In genomic region chr1:184392779-184393522, GRCh38 we compare ENCODE assay signal across 20 cellular contexts. TPM values are rescaled to one million over a fixed set of nuclear protein-coding genes. Genes with fewer than 3 reads are reported as not detected.
A peak's percentile ranks its signal among the peaks of the same experiment; 100 is the strongest.
DNase-seq lines count a peak whose midpoint lies in the region; ATAC-seq, FAIRE-seq and TF ChIP-seq lines count a peak whose summit lies in the region.
"Had no signal": no experiment of that assay in that cellular context is flagged by ENCODE, and none has a peak within 500 bp of the region (broad histone marks: within the 10 kb centered on the region; RNA-seq: fewer than 3 reads in every experiment).

No MANE protein-coding gene starts in this region.

- H3K9me3 Mint-ChIP-seq in GM23338: no peaks in the 10 kb centered on the region; the same call in 2 of the 3 replicates
- H3K9me3 Mint-ChIP-seq: H9 had no signal

- FAIRE-seq in keratinocyte (lab: Jason Lieb, UNC): peak; percentile 81
- FAIRE-seq: A204.1 had no signal

- H3K4me3 ChIP-seq in GM23338: no peak overlapping the region
- H3K4me3 ChIP-seq in breast epithelium: no peak overlapping the region
- no peak overlapping the region for H3K4me3 ChIP-seq in keratinocyte (ENCODE audit: control insufficient read depth in 2 of 3, extremely low read depth in 1 of 3, insufficient read depth in 2 of 3, low read depth in 1 of 3, low read length in 3 of 3)
- no peak overlapping the region for H3K4me3 ChIP-seq in skeletal muscle tissue (ENCODE audit: low read length in 3 of 3)
- H3K4me3 ChIP-seq: BLaER1 had no signal

- H3K27me3 ChIP-seq in GM23338 (ENCODE audit: insufficient read depth) (peaks cover 9% of the 10 kb centered on the region; the same call in 1 of the 2 replicates), breast epithelium (no peaks in the 10 kb centered on the region), keratinocyte (ENCODE audit: control insufficient read depth, extremely low read depth, insufficient read depth, low read length) (no peaks in the 10 kb centered on the region), skeletal muscle tissue (ENCODE audit: control insufficient read depth in 3 of 3, insufficient read depth in 3 of 3, low read length in 3 of 3) (no peaks in the 10 kb centered on the region)

- H3K4me1 ChIP-seq in GM23338 (ENCODE audit: insufficient read depth): peaks cover 50% of the 10 kb centered on the region
- H3K4me1 ChIP-seq in breast epithelium: no peaks in the 10 kb centered on the region
- H3K4me1 ChIP-seq in keratinocyte (ENCODE audit: control insufficient read depth, extremely low read depth, insufficient read depth, low read length): peaks cover 61% of the 10 kb centered on the region
- peaks cover 24 to 51% (median 47%) of the 10 kb centered on the region in 3 donors for H3K4me1 ChIP-seq in skeletal muscle tissue (ENCODE audit: control insufficient read depth in 3 of 3, insufficient read depth in 3 of 3, low read length in 3 of 3)

- H2AFZ ChIP-seq in GM23338 (no peak overlapping the region), keratinocyte (ENCODE audit: control insufficient read depth, low read length) (no peak overlapping the region)

- ATAC-seq in GM23338 (peak; percentile 41), GM18519 (IDR thresholded peaks at IDR 0.05; ENCODE audit: low FRiP score, unreplicated experiment) (no peak), GM21529 (IDR thresholded peaks at IDR 0.05; ENCODE audit: unreplicated experiment) (no peak), GM21381 (IDR thresholded peaks at IDR 0.05; ENCODE audit: unreplicated experiment) (no peak)

- H3K9ac ChIP-seq in keratinocyte (ENCODE audit: control insufficient read depth, extremely low read depth, insufficient read depth, low read length) (peak overlapping the region; percentile 2), skeletal muscle tissue (ENCODE audit: low read depth in 1 of 3, low read length in 3 of 3) (no peak overlapping the region)
- H3K9ac ChIP-seq: BLaER1 had no signal

- TF ChIP-seq CTCF in GM23338 (conservative IDR thresholded peaks at IDR 0.05; ENCODE audit: low read depth in 2 of 2): no peak
- TF ChIP-seq CTCF in breast epithelium (IDR thresholded peaks at IDR 0.05): no peak
- no peak for TF ChIP-seq CTCF in keratinocyte (optimal IDR thresholded peaks at IDR 0.05 in 1 of 3, IDR thresholded peaks at IDR 0.05 in 1 of 3, conservative IDR thresholded peaks at IDR 0.05 in 1 of 3; ENCODE audit: extremely low read depth in 1 of 3, insufficient read depth in 2 of 3, low read length in 3 of 3)

- H4K20me1 ChIP-seq in GM23338 (replicated peaks; ENCODE audit: insufficient read depth): peaks cover 28% of the 10 kb centered on the region
- H4K20me1 ChIP-seq in keratinocyte (ENCODE audit: control insufficient read depth, extremely low read depth, insufficient read depth, low read length): no peaks in the 10 kb centered on the region

- peaks cover 48% of the 10 kb centered on the region for H3K4me1 Mint-ChIP-seq in GM23338

- H3K79me2 ChIP-seq in GM23338 (replicated peaks; ENCODE audit: insufficient read depth) (peaks cover 100% of the 10 kb centered on the region), keratinocyte (ENCODE audit: control insufficient read depth, insufficient read depth, low read length) (peaks cover 82% of the 10 kb centered on the region)

- no peaks in the 10 kb centered on the region; the same call in 2 of the 3 replicates for H3K36me3 Mint-ChIP-seq in GM23338 (ENCODE audit: low read depth)
- H3K36me3 Mint-ChIP-seq: CD4-positive, alpha-beta memory T cell had no signal

- no peaks in the 10 kb centered on the region for H3K36me3 ChIP-seq in GM23338 (ENCODE audit: insufficient read depth)
- no peaks in the 10 kb centered on the region for H3K36me3 ChIP-seq in breast epithelium
- no peaks in the 10 kb centered on the region for H3K36me3 ChIP-seq in keratinocyte (ENCODE audit: control insufficient read depth in 2 of 2, extremely low read depth in 1 of 2, insufficient read depth in 2 of 2, low read length in 2 of 2)
- no peaks in the 10 kb centered on the region for H3K36me3 ChIP-seq in skeletal muscle tissue (ENCODE audit: control insufficient read depth in 3 of 3, insufficient read depth in 3 of 3, low read length in 3 of 3)
- H3K36me3 ChIP-seq: BLaER1 had no signal

- H3K27ac Mint-ChIP-seq in GM23338: no peak overlapping the region
- H3K27ac Mint-ChIP-seq: CD4-positive, alpha-beta memory T cell had no signal

- H3K27me3 Mint-ChIP-seq in GM23338 (ENCODE audit: insufficient read depth, low read depth, poor library complexity): peaks cover 2% of the 10 kb centered on the region

- no peak overlapping the region for H3K27ac ChIP-seq in GM23338 (ENCODE audit: low read depth)
- H3K27ac ChIP-seq in breast epithelium: peak overlapping the region; percentile 49 to 71
- no peak overlapping the region for H3K27ac ChIP-seq in keratinocyte (ENCODE audit: control insufficient read depth, insufficient read depth, low read length)
- peak overlapping the region; percentile 21 for H3K27ac ChIP-seq in skeletal muscle tissue (ENCODE audit: low read depth, low read length)
- H3K27ac ChIP-seq: BLaER1 had no signal

- H3K9me2 ChIP-seq in GM23338 (ENCODE audit: insufficient read depth): no peaks in the 10 kb centered on the region

- intact Hi-C loops in breast epithelium (cut with DNase I; ENCODE audit: low total_unique reads): no loop called here

- no peaks in the 10 kb centered on the region for H3F3A ChIP-seq in GM23338 (replicated peaks; ENCODE audit: low read depth)

- H3K4me3 Mint-ChIP-seq in GM23338: no peak overlapping the region
- H3K4me3 Mint-ChIP-seq: H9 had no signal

- H3K9me3 ChIP-seq in breast epithelium: no peaks in the 10 kb centered on the region
- no peaks in the 10 kb centered on the region for H3K9me3 ChIP-seq in keratinocyte (ENCODE audit: control insufficient read depth, low read depth, low read length)
- no peaks in the 10 kb centered on the region for H3K9me3 ChIP-seq in skeletal muscle tissue (ENCODE audit: control insufficient read depth in 3 of 3, low read length in 3 of 3)
- H3K9me3 ChIP-seq: BLaER1 had no signal

- H3K9me1 ChIP-seq in keratinocyte (ENCODE audit: control insufficient read depth, extremely low read depth, insufficient read depth, low read length): no peaks in the 10 kb centered on the region

- TF ChIP-seq POLR2A in breast epithelium (IDR thresholded peaks at IDR 0.05): no peak

- no peak for DNase-seq in GM23338 (ENCODE audit: low spot score)
- DNase-seq in breast epithelium (ENCODE audit: low spot score in 2 of 2): no peak
- peak; percentile 46 for DNase-seq in keratinocyte (ENCODE audit: low read depth, low spot score)
- DNase-seq in NCI-H146 treated with DMSO at 0.1 percent for 48 hours (lab: John Stamatoyannopoulos, UW; ENCODE audit: unreplicated experiment): no peak
- DNase-seq: Calu3; CD4-positive, alpha-beta memory T cell; H9; KG1; MV-4-11; NCI-H187; NCI-H2227 treated with DMSO at 0.1 percent for 48 hours; NCI-H510A treated with DMSO at 0.1 percent for 48 hours; NCI-H82; SHP77 treated with DMSO at 0.1 percent for 48 hours had no signal

- dilution Hi-C loops in keratinocyte (cut with MboI; ENCODE audit: extremely low pct_ligation_motif_present, low sequenced_read_pairs): no loop called here

- H3K4me2 ChIP-seq in GM23338: no peak overlapping the region
- H3K4me2 ChIP-seq in keratinocyte (ENCODE audit: control insufficient read depth, extremely low read depth, insufficient read depth, low read depth, low read length): peak overlapping the region; percentile 46
- H3K4me2 ChIP-seq: BLaER1 had no signal

TF ChIP-seq in GM23338, 12 proteins besides CTCF, POLR2A, EP300 and RAD21:
- TF ChIP-seq ZNF331 (CRISPR knock-in tag; IDR thresholded peaks at IDR 0.05; ENCODE audit: low read depth) (no peak), EZH2 (IDR thresholded peaks at IDR 0.05; ENCODE audit: low read depth, unreplicated experiment) (no peak), ZNF114 (CRISPR knock-in tag; IDR thresholded peaks at IDR 0.05) (no peak), EZH2phosphoT487 (IDR thresholded peaks at IDR 0.05; ENCODE audit: unreplicated experiment) (no peak), STAT1 (IDR thresholded peaks at IDR 0.05; ENCODE audit: unreplicated experiment) (no peak)

RNA-seq across cellular contexts. Expression of gene C1orf21, which starts 6.1 kb away (rescaled TPM):
- total RNA-seq in GM23338 (2014; rRNA removed; shearing (Covaris generic)): 28.0 and 34.2 TPM in 2 replicates
- polyA plus RNA-seq in GM23338 (2016; fragmentation: Nextera tagmentation; extraction: Ambion mirVana) (38.1 and 40.4 TPM in 2 replicates), keratinocyte (21.2 to 44.3 TPM (median 25.2 TPM) in 3 replicates)
- total RNA-seq in breast epithelium (10 to 100 TPM; 31.5 to 75.7 (median 54.7) TPM), skeletal muscle tissue (16.7 TPM)
- 34.9 TPM for polyA plus RNA-seq in keratinocyte (2011; ENCODE audit: low read depth)
- 25.5 and 52.3 TPM in 2 replicates for polyA plus RNA-seq in keratinocyte (2011; cell fraction: cytosol; rRNA removed)
- 13.3 and 19.3 TPM in 2 replicates for polyA plus RNA-seq in keratinocyte (2011; cell fraction: nucleus; rRNA removed)
- polyA plus RNA-seq in keratinocyte (2012; ENCODE audit: low replicate concordance): 31.6 and 44.8 TPM in 2 replicates
- polyA minus RNA-seq in keratinocyte: 2.3 to 16.9 TPM (median 11.9 TPM) in 3 replicates
- 6.1 TPM for polyA minus RNA-seq in keratinocyte (2011; cell fraction: cytosol; rRNA and poly(A)+ RNA removed)
- 5.3 and 12.1 TPM in 2 replicates for polyA minus RNA-seq in keratinocyte (2011; cell fraction: nucleus; rRNA and poly(A)+ RNA removed)

Comparison
In these comparisons a context has a peak if more than half of its experiments do, and no peak if none do; other contexts are left out.
1. H3K27ac ChIP-seq: peak in breast epithelium (2 of 2) and skeletal muscle tissue (single experiment); none in GM23338 (single experiment) and keratinocyte (single experiment).